ENCODE assay signal across 8 cellular contexts in genomic region chr17:49952209-49952911, GRCh38. TPM values are rescaled to one million over a fixed set of nuclear protein-coding genes. Genes with fewer than 3 reads are reported as not detected.
DNase-seq lines count a peak whose midpoint lies in the region; ATAC-seq and TF ChIP-seq lines count a peak whose summit lies in the region.

No MANE protein-coding gene starts in this region.

- BruUV-seq in Caco-2 (replicated peaks; lab: Mats Ljungman, UMichigan): no TSS peak

- CTCF ChIA-PET in Caco-2 (lab: Charles Lee): interaction anchor here (0.5 to 4.9 kb wide), 49 partner anchors 8 to 590 kb away, joined by 3 to 45 read pairs (median 6); partner anchors contain the start of gene DLX3

- TF ChIP-seq CTCF in Caco-2 (IDR thresholded peaks at IDR 0.05; ENCODE audit: insufficient read depth in 1 of 2, low read depth in 1 of 2, low read length in 1 of 2, severe bottlenecking in 1 of 2, unreplicated experiment in 1 of 2) (peak; percentile 99 to 100), HL-60 (IDR thresholded peaks at IDR 0.05; ENCODE audit: insufficient read depth, low read length) (peak; percentile 93), epithelial cell of proximal tubule (conservative IDR thresholded peaks at IDR 0.05; ENCODE audit: low read depth, low read length) (peak; percentile 92), neural cell (IDR thresholded peaks at IDR 0.05; ENCODE audit: poor library complexity, severe bottlenecking) (peak; percentile 62), stomach (IDR thresholded peaks at IDR 0.05) (peak in 5 of 7 experiments; percentile 49 to 76 (median 63))

- no peaks in the 10 kb centered on the region for H3K27me3 Mint-ChIP-seq in Caco-2 (ENCODE audit: insufficient read depth, unreplicated experiment)

- H3K9me3 Mint-ChIP-seq in Caco-2 (ENCODE audit: unreplicated experiment): no peaks in the 10 kb centered on the region

- no peak for TF ChIP-seq POLR2A in stomach (IDR thresholded peaks at IDR 0.05)

- H3K27me3 ChIP-seq in Caco-2 (replicated peaks; ENCODE audit: control insufficient read depth, insufficient read depth, low read length) (no peaks in the 10 kb centered on the region), HL-60 (ENCODE audit: insufficient read depth, poor library complexity, severe bottlenecking) (peaks cover 9% of the 10 kb centered on the region), neural cell (ENCODE audit: insufficient read depth, low read depth, low read length) (no peaks in the 10 kb centered on the region), stomach (peaks cover 10 to 79% (median 26%) of the 10 kb centered on the region in 3 donors)

- no peaks in the 10 kb centered on the region for H3K9me2 ChIP-seq in neural cell (ENCODE audit: insufficient read depth, low read length)

- peaks cover 25% of the 10 kb centered on the region for H3K4me1 Mint-ChIP-seq in Caco-2 (ENCODE audit: low read depth, unreplicated experiment)

- POLR2A ChIA-PET in Caco-2 (lab: Charles Lee): interaction anchor here (0.6 kb wide), 1 partner anchor 51 kb away, joined by 11 read pairs; no protein-coding TSS in a partner anchor

- H3K9ac ChIP-seq in neural cell (ENCODE audit: low read length): no peak overlapping the region

- 33 to 44% (median 40%) methylated on average over 7 of the region's 7 CpGs for WGBS in stomach, 5 donors

- no peaks in the 10 kb centered on the region for H3K36me3 Mint-ChIP-seq in Caco-2 (ENCODE audit: insufficient read depth, unreplicated experiment)

- H3K79me2 ChIP-seq in neural cell (replicated peaks; ENCODE audit: insufficient read depth, low read length): no peaks in the 10 kb centered on the region

- H3K4me2 ChIP-seq in neural cell (ENCODE audit: low read length): no peak overlapping the region

- H3F3A ChIP-seq in neural cell (ENCODE audit: insufficient read depth, low read length, poor library complexity, severe bottlenecking): no peaks in the 10 kb centered on the region

- peak overlapping the region; percentile 7 for H3K27ac Mint-ChIP-seq in Caco-2 (ENCODE audit: unreplicated experiment)

- TF ChIP-seq RAD21 in neural cell (conservative IDR thresholded peaks at IDR 0.05): no peak

- no peaks in the 10 kb centered on the region for H3K36me3 ChIP-seq in Caco-2 (ENCODE audit: control insufficient read depth, insufficient read depth, low read length)
- H3K36me3 ChIP-seq in neural cell (ENCODE audit: insufficient read depth, low read length): no peaks in the 10 kb centered on the region
- H3K36me3 ChIP-seq in stomach: no peaks in the 10 kb centered on the region

- intact Hi-C loops in Caco-2 (cut with micrococcal nuclease; ENCODE audit: unreplicated experiment): loop anchor here (1.0 to 2.0 kb wide), 8 partner anchors 17 to 209 kb away; partner anchors contain the start of genes DLX3 and DLX4
- intact Hi-C loops in stomach (cut with DNase I; ENCODE audit: low total_unique reads): loop anchor here (5.0 kb wide), 1 partner anchor 45 kb away; the partner anchor contains the start of gene DLX3

- H3K4me3 ChIP-seq in Caco-2 (ENCODE audit: low read depth, low read length) (no peak overlapping the region), HL-60 (replicated peaks; ENCODE audit: insufficient read depth, low read length) (no peak overlapping the region), epithelial cell of proximal tubule (ENCODE audit: low read depth, low read length) (no peak overlapping the region), neural cell (ENCODE audit: low read length) (no peak overlapping the region), stomach (no peak overlapping the region)

- no peaks in the 10 kb centered on the region for H4K20me1 ChIP-seq in neural cell (ENCODE audit: insufficient read depth)

- H3K27ac ChIP-seq in HL-60 (replicated peaks) (no peak overlapping the region), neural cell (ENCODE audit: low read length) (no peak overlapping the region), stomach (no peak overlapping the region)

- H3K4me1 ChIP-seq in Caco-2 (peaks cover 7% of the 10 kb centered on the region), stomach (no peaks in the 10 kb centered on the region)

- H3K9me3 ChIP-seq in Caco-2: no peaks in the 10 kb centered on the region
- no peaks in the 10 kb centered on the region for H3K9me3 ChIP-seq in neural cell (ENCODE audit: low read length)
- H3K9me3 ChIP-seq in stomach: no peaks in the 10 kb centered on the region

- no peak for ATAC-seq in HG02870 (IDR thresholded peaks at IDR 0.05; ENCODE audit: unreplicated experiment)

- no peak overlapping the region for H2AFZ ChIP-seq in neural cell (ENCODE audit: low read depth, low read length)

- TF ChIP-seq EP300 in neural cell (conservative IDR thresholded peaks at IDR 0.05; ENCODE audit: poor library complexity, severe bottlenecking) (no peak), stomach (IDR thresholded peaks at IDR 0.05) (no peak)

- no peak overlapping the region for H3K4me3 Mint-ChIP-seq in Caco-2 (ENCODE audit: unreplicated experiment)

- peak; percentile 96 to 98 for DNase-seq in Caco-2
- peak; percentile 54 to 84 for DNase-seq in HL-60 (ENCODE audit: low read depth in 1 of 2, low spot score in 1 of 2)
- DNase-seq in NOMO-1 treated with DMSO at 0.1 percent for 48 hours (lab: John Stamatoyannopoulos, UW; ENCODE audit: unreplicated experiment): peak; percentile 67
- DNase-seq in activated CD8-positive, alpha-beta memory T cell treated with anti-CD3 and anti-CD28 coated beads, Interleukin-2, amount 50 U/mL, for 1 hour (ENCODE audit: extremely low read depth): peak; percentile 49
- DNase-seq in epithelial cell of proximal tubule (ENCODE audit: low read depth): no peak
- peak; percentile 88 for DNase-seq in stomach

TF ChIP-seq in neural cell, 6 proteins besides CTCF, POLR2A, EP300 and RAD21:
- no peak for TF ChIP-seq SMC3 (conservative IDR thresholded peaks at IDR 0.05; ENCODE audit: poor library complexity)
- TF ChIP-seq MXI1 (conservative IDR thresholded peaks at IDR 0.05; ENCODE audit: poor library complexity, severe bottlenecking): no peak
- TF ChIP-seq POLR2AphosphoS5 (IDR thresholded peaks at IDR 0.05): no peak
- TF ChIP-seq REST (IDR thresholded peaks at IDR 0.05; ENCODE audit: borderline replicate concordance): no peak
- TF ChIP-seq EZH2 (IDR thresholded peaks at IDR 0.05; ENCODE audit: borderline replicate concordance, insufficient read depth, low read length, poor library complexity, severe bottlenecking): no peak
- no peak for TF ChIP-seq TAF1 (IDR thresholded peaks at IDR 0.05; ENCODE audit: low read depth)

RNA-seq across cellular contexts. Expression of gene DLX4, which starts 16.6 kb away (rescaled TPM):
- total RNA-seq in Caco-2 (2022) (27.0 and 33.1 TPM in 2 replicates), epithelial cell of proximal tubule (not detected in 2 replicates), stomach (not detected)
- polyA plus RNA-seq in neural cell (not detected in 2 replicates), stomach (under 1 TPM in 2 of 3 donors, not detected in 1; 0.31 to 0.40 TPM)
- polyA minus RNA-seq in neural cell: not detected in 2 replicates

RNA-seq across cellular contexts. Expression of gene DLX3, which starts 42.7 kb away (rescaled TPM):
- total RNA-seq in Caco-2 (2022) (3.9 and 4.9 TPM in 2 replicates), epithelial cell of proximal tubule (not detected in 2 replicates), stomach (not detected)
- polyA plus RNA-seq in neural cell (not detected in 2 replicates), stomach (under 1 TPM in 1 of 3 donors, not detected in 2; 0.68 TPM)
- not detected in 2 replicates for polyA minus RNA-seq in neural cell

Comparison
In these comparisons a context has a peak if more than half of its experiments do, and no peak if none do; other contexts are left out.
1. RNA of gene DLX4, which starts 16.6 kb away (total RNA-seq): 27.0 to 33.1 TPM in Caco-2; not detected in epithelial cell of proximal tubule and not detected in stomach; every median in the first group is over 10 times any median in the second.
2. Peak in every context shown above with its lines, with median percentiles within 50 percentile points of each other: CTCF ChIP-seq.